Comparison of ENCODE assay signal across 8 cellular contexts in genomic region chr9:137069508-137070071, GRCh38. TPM values are rescaled to one million over a fixed set of nuclear protein-coding genes. Genes with fewer than 3 reads are reported as not detected.
A peak's percentile ranks its signal among the peaks of the same experiment; 100 is the strongest.
DNase-seq lines count a peak whose midpoint lies in the region; ATAC-seq, FAIRE-seq and TF ChIP-seq lines count a peak whose summit lies in the region.

No MANE protein-coding gene starts in this region.

- peaks cover 0 to 3% of the 10 kb centered on the region in 2 donors for H3K27me3 ChIP-seq in mucosa of rectum (ENCODE audit: control insufficient read depth in 2 of 2, insufficient read depth in 2 of 2, low read length in 2 of 2)

- no peak overlapping the region for H3K27ac ChIP-seq in mucosa of rectum (ENCODE audit: low read depth in 2 of 2, low read length in 2 of 2)

- H3K27ac Mint-ChIP-seq in activated T-helper 2 cell treated with anti-CD3 and anti-CD28 coated beads, Interferon-gamma antibody, Interleukin-2, Interleukin-4, amounts not matched to agents 10 μg/mL and 5 μg/mL and 100 μg/mL, durations not matched to agents 14 hours and 24 hours and 36 hours, result no peak overlapping the region

- DNase-seq in activated T-helper 2 cell treated with anti-CD3 and anti-CD28 coated beads, Interferon-gamma antibody, Interleukin-2, Interleukin-4, amounts not matched to agents 10 μg/mL and 5 μg/mL and 100 μg/mL, durations not matched to agents 14 hours and 24 hours and 36 hours (ENCODE audit: low spot score), result no peak
- no peak for DNase-seq in D721Med (ENCODE audit: insufficient read length, low spot score)
- no peak for DNase-seq in NCI-H446 (lab: John Stamatoyannopoulos, UW)
- DNase-seq in left lobe of liver (ENCODE audit: low spot score), result no peak

- peaks cover 18% of the 10 kb centered on the region for H3K4me1 Mint-ChIP-seq in activated T-helper 2 cell treated with anti-CD3 and anti-CD28 coated beads, Interferon-gamma antibody, Interleukin-2, Interleukin-4, amounts not matched to agents 10 μg/mL and 5 μg/mL and 100 μg/mL, durations not matched to agents 14 hours and 24 hours and 36 hours (ENCODE audit: low read depth)

- peaks cover 29 to 31% of the 10 kb centered on the region in 2 donors for H3K4me1 ChIP-seq in mucosa of rectum (ENCODE audit: control insufficient read depth in 2 of 2, insufficient read depth in 2 of 2, low read length in 2 of 2)

- no peaks in the 10 kb centered on the region for H3K9me3 Mint-ChIP-seq in activated T-helper 2 cell treated with anti-CD3 and anti-CD28 coated beads, Interferon-gamma antibody, Interleukin-2, Interleukin-4, amounts not matched to agents 10 μg/mL and 5 μg/mL and 100 μg/mL, durations not matched to agents 14 hours and 24 hours and 36 hours

- intact Hi-C loops in activated T-helper 2 cell treated with anti-CD3 and anti-CD28 coated beads, Interferon-gamma antibody, Interleukin-2, Interleukin-4, amounts not matched to agents 10 μg/mL and 5 μg/mL and 100 μg/mL, durations not matched to agents 14 hours and 24 hours and 36 hours (cut with micrococcal nuclease), result loop anchor here (1.0 kb wide), 2 partner anchors 17 to 23 kb away; partner anchors contain the start of genes MAN1B1 and NPDC1

- H3K9me3 ChIP-seq in mucosa of rectum (ENCODE audit: control insufficient read depth in 2 of 2, low read length in 2 of 2), result no peaks in the 10 kb centered on the region

- peak overlapping the region in 1 of 2 donors; percentile 53 for H3K9ac ChIP-seq in mucosa of rectum (ENCODE audit: low read depth in 1 of 2, low read length in 2 of 2)

- FAIRE-seq in D721Med (lab: Jason Lieb, UNC), result no peak

- peak overlapping the region; percentile 70 for H3K4me3 Mint-ChIP-seq in activated T-helper 2 cell treated with anti-CD3 and anti-CD28 coated beads, Interferon-gamma antibody, Interleukin-2, Interleukin-4, amounts not matched to agents 10 μg/mL and 5 μg/mL and 100 μg/mL, durations not matched to agents 14 hours and 24 hours and 36 hours (ENCODE audit: low read depth)

- no peaks in the 10 kb centered on the region for H3K36me3 ChIP-seq in mucosa of rectum (ENCODE audit: control insufficient read depth in 2 of 2, insufficient read depth in 2 of 2, low read length in 2 of 2)

- peak overlapping the region; percentile 50 for H3K4me3 ChIP-seq in mucosa of rectum (ENCODE audit: low read length in 2 of 2)

- no peaks in the 10 kb centered on the region for H3K27me3 Mint-ChIP-seq in activated T-helper 2 cell treated with anti-CD3 and anti-CD28 coated beads, Interferon-gamma antibody, Interleukin-2, Interleukin-4, amounts not matched to agents 10 μg/mL and 5 μg/mL and 100 μg/mL, durations not matched to agents 14 hours and 24 hours and 36 hours (ENCODE audit: low read depth)

- ATAC-seq in GM18502 (IDR thresholded peaks at IDR 0.05; ENCODE audit: poor library complexity, unreplicated experiment) (peak; percentile 18), HG02798 (IDR thresholded peaks at IDR 0.05; ENCODE audit: poor library complexity, unreplicated experiment) (peak; percentile 7), HG03196 (IDR thresholded peaks at IDR 0.05; ENCODE audit: unreplicated experiment) (no peak), left lobe of liver (no peak)

- H3K36me3 Mint-ChIP-seq in activated T-helper 2 cell treated with anti-CD3 and anti-CD28 coated beads, Interferon-gamma antibody, Interleukin-2, Interleukin-4, amounts not matched to agents 10 μg/mL and 5 μg/mL and 100 μg/mL, durations not matched to agents 14 hours and 24 hours and 36 hours (ENCODE audit: low read depth), result no peaks in the 10 kb centered on the region

- no peak for TF ChIP-seq CTCF in D721Med (IDR thresholded peaks at IDR 0.05; ENCODE audit: insufficient read depth, missing control alignments)

RNA-seq across cellular contexts. Expression of gene SAPCD2, which starts 0.8 kb away (rescaled TPM):
- total RNA-seq in activated T-helper 2 cell treated with anti-CD3 and anti-CD28 coated beads, Interferon-gamma antibody, Interleukin-2, Interleukin-4, amounts not matched to agents 10 μg/mL and 5 μg/mL and 100 μg/mL, durations not matched to agents 14 hours and 24 hours and 36 hours, result 26.5 and 27.1 TPM in 2 replicates
- 0.15 TPM for total RNA-seq in left lobe of liver

RNA-seq across cellular contexts. Expression of gene UAP1L1, which starts 7.7 kb away (rescaled TPM):
- total RNA-seq in activated T-helper 2 cell treated with anti-CD3 and anti-CD28 coated beads, Interferon-gamma antibody, Interleukin-2, Interleukin-4, amounts not matched to agents 10 μg/mL and 5 μg/mL and 100 μg/mL, durations not matched to agents 14 hours and 24 hours and 36 hours, result 20.0 and 22.3 TPM in 2 replicates
- total RNA-seq in left lobe of liver, result 1.8 TPM

RNA-seq across cellular contexts. Expression of gene ENTPD2, which starts 15.7 kb away (rescaled TPM):
- total RNA-seq in activated T-helper 2 cell treated with anti-CD3 and anti-CD28 coated beads, Interferon-gamma antibody, Interleukin-2, Interleukin-4, amounts not matched to agents 10 μg/mL and 5 μg/mL and 100 μg/mL, durations not matched to agents 14 hours and 24 hours and 36 hours, result not detected in 2 replicates
- 1.7 TPM for total RNA-seq in left lobe of liver

RNA-seq across cellular contexts. Expression of gene MAN1B1, which starts 17.2 kb away (rescaled TPM):
- total RNA-seq in activated T-helper 2 cell treated with anti-CD3 and anti-CD28 coated beads, Interferon-gamma antibody, Interleukin-2, Interleukin-4, amounts not matched to agents 10 μg/mL and 5 μg/mL and 100 μg/mL, durations not matched to agents 14 hours and 24 hours and 36 hours, result 47.5 and 52.2 TPM in 2 replicates
- 27.4 TPM for total RNA-seq in left lobe of liver

RNA-seq across cellular contexts. Expression of gene NPDC1, which starts 23.6 kb away (rescaled TPM):
- 32.7 and 36.0 TPM in 2 replicates for total RNA-seq in activated T-helper 2 cell treated with anti-CD3 and anti-CD28 coated beads, Interferon-gamma antibody, Interleukin-2, Interleukin-4, amounts not matched to agents 10 μg/mL and 5 μg/mL and 100 μg/mL, durations not matched to agents 14 hours and 24 hours and 36 hours
- 16.6 TPM for total RNA-seq in left lobe of liver

Comparison
In these comparisons a context has a peak if more than half of its experiments do, and no peak if none do; other contexts are left out.
1. ATAC-seq: peak in GM18502 (single experiment) and HG02798 (single experiment); none in HG03196 (single experiment) and left lobe of liver (single experiment).
2. RNA of gene SAPCD2, which starts 0.8 kb away (total RNA-seq): 26.5 to 27.1 TPM in activated T-helper 2 cell treated with anti-CD3 and anti-CD28 coated beads, Interferon-gamma antibody, Interleukin-2, Interleukin-4, amounts not matched to agents 10 μg/mL and 5 μg/mL and 100 μg/mL, durations not matched to agents 14 hours and 24 hours and 36 hours; 0.15 TPM in left lobe of liver (single experiment); every median in the first group is over 10 times any median in the second.